1 cellular context compared by ENCODE assay signal in genomic region chr17:1110844-1111598, GRCh38.
TF ChIP-seq lines count a peak whose summit lies in the region.

No MANE protein-coding gene starts in this region.

TF ChIP-seq in HEK293, 187 proteins besides CTCF, POLR2A, EP300 and RAD21 (continued from another document and continues in another):
- TF ChIP-seq, protein P1, sequence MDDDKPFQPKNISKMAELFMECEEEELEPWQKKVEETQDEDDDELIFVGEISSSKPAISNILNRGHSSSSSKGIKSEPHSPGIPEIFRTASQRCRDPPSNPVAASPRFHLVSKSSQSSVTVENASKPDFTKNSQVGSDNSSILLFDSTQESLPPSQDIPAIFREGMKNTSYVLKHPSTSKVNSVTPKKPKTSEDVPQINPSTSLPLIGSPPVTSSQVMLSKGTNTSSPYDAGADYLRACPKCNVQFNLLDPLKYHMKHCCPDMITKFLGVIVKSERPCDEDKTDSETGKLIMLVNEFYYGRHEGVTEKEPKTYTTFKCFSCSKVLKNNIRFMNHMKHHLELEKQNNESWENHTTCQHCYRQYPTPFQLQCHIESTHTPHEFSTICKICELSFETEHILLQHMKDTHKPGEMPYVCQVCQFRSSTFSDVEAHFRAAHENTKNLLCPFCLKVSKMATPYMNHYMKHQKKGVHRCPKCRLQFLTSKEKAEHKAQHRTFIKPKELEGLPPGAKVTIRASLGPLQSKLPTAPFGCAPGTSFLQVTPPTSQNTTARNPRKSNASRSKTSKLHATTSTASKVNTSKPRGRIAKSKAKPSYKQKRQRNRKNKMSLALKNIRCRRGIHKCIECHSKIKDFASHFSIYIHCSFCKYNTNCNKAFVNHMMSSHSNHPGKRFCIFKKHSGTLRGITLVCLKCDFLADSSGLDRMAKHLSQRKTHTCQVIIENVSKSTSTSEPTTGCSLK (tag by site-specific recombination; IDR thresholded peaks at IDR 0.05): no peak
- TF ChIP-seq ZNF223 (tag by site-specific recombination; IDR thresholded peaks at IDR 0.05): no peak
- peak; percentile 68; the same call in 1 of the 2 replicates for TF ChIP-seq ZBTB8A (tag by site-specific recombination; IDR thresholded peaks at IDR 0.05)
- no peak for TF ChIP-seq ZNF16 (tag by site-specific recombination; IDR thresholded peaks at IDR 0.05; ENCODE audit: low read depth)
- TF ChIP-seq KLF8 (tag by site-specific recombination; IDR thresholded peaks at IDR 0.05): peak; percentile 64
- TF ChIP-seq ZNF366 (tag by site-specific recombination; conservative IDR thresholded peaks at IDR 0.05): peak; percentile 76
- TF ChIP-seq ZFP41 (tag by site-specific recombination; IDR thresholded peaks at IDR 0.05; ENCODE audit: borderline replicate concordance): no peak
- peak; percentile 90 for TF ChIP-seq IKZF3 (tag by site-specific recombination; IDR thresholded peaks at IDR 0.05)
- peak; percentile 76; the same call in 1 of the 2 replicates for TF ChIP-seq ZNF394 (tag by site-specific recombination; IDR thresholded peaks at IDR 0.05; ENCODE audit: borderline replicate concordance)
- TF ChIP-seq, protein P2, sequence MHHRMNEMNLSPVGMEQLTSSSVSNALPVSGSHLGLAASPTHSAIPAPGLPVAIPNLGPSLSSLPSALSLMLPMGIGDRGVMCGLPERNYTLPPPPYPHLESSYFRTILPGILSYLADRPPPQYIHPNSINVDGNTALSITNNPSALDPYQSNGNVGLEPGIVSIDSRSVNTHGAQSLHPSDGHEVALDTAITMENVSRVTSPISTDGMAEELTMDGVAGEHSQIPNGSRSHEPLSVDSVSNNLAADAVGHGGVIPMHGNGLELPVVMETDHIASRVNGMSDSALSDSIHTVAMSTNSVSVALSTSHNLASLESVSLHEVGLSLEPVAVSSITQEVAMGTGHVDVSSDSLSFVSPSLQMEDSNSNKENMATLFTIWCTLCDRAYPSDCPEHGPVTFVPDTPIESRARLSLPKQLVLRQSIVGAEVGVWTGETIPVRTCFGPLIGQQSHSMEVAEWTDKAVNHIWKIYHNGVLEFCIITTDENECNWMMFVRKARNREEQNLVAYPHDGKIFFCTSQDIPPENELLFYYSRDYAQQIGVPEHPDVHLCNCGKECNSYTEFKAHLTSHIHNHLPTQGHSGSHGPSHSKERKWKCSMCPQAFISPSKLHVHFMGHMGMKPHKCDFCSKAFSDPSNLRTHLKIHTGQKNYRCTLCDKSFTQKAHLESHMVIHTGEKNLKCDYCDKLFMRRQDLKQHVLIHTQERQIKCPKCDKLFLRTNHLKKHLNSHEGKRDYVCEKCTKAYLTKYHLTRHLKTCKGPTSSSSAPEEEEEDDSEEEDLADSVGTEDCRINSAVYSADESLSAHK (tag by site-specific recombination; IDR thresholded peaks at IDR 0.05): no peak
- peak; percentile 85 for TF ChIP-seq KLF17 (tag by site-specific recombination; IDR thresholded peaks at IDR 0.05)
- TF ChIP-seq ZNF629 (tag by site-specific recombination; IDR thresholded peaks at IDR 0.05): peak; percentile 83
- peak; percentile 89 for TF ChIP-seq ZIC2 (tag by site-specific recombination; IDR thresholded peaks at IDR 0.05)
- no peak for TF ChIP-seq ZNF510 (tag by site-specific recombination; IDR thresholded peaks at IDR 0.05; ENCODE audit: insufficient replicate concordance)
- TF ChIP-seq ZNF148 (tag by site-specific recombination; IDR thresholded peaks at IDR 0.05; ENCODE audit: borderline replicate concordance): no peak
- TF ChIP-seq ZNF843 (tag by site-specific recombination; IDR thresholded peaks at IDR 0.05): no peak
- TF ChIP-seq, protein P3, sequence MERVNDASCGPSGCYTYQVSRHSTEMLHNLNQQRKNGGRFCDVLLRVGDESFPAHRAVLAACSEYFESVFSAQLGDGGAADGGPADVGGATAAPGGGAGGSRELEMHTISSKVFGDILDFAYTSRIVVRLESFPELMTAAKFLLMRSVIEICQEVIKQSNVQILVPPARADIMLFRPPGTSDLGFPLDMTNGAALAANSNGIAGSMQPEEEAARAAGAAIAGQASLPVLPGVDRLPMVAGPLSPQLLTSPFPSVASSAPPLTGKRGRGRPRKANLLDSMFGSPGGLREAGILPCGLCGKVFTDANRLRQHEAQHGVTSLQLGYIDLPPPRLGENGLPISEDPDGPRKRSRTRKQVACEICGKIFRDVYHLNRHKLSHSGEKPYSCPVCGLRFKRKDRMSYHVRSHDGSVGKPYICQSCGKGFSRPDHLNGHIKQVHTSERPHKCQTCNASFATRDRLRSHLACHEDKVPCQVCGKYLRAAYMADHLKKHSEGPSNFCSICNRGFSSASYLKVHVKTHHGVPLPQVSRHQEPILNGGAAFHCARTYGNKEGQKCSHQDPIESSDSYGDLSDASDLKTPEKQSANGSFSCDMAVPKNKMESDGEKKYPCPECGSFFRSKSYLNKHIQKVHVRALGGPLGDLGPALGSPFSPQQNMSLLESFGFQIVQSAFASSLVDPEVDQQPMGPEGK (tag by site-specific recombination; IDR thresholded peaks at IDR 0.05): peak; percentile 99
- peak; percentile 50; the same call in 1 of the 2 replicates for TF ChIP-seq ZNF501 (tag by site-specific recombination; IDR thresholded peaks at IDR 0.05)
- TF ChIP-seq EGR2 (tag by site-specific recombination; IDR thresholded peaks at IDR 0.05; ENCODE audit: low read depth): 0 out of 2 replicates have a peak, but pooled peaks have one; percentile 27
- TF ChIP-seq ZBTB17 (tag by site-specific recombination; IDR thresholded peaks at IDR 0.05): peak; percentile 86
- peak; percentile 44; the same call in 1 of the 2 replicates for TF ChIP-seq SP3 (tag by site-specific recombination; IDR thresholded peaks at IDR 0.05)
- TF ChIP-seq ZBTB6 (tag by site-specific recombination; IDR thresholded peaks at IDR 0.05): peak; percentile 78; the same call in 1 of the 2 replicates
- no peak for TF ChIP-seq ZNF596 (tag by site-specific recombination; IDR thresholded peaks at IDR 0.05)
- TF ChIP-seq HIC1 (tag by site-specific recombination; IDR thresholded peaks at IDR 0.05): peak; percentile 77
- TF ChIP-seq, protein P4, sequence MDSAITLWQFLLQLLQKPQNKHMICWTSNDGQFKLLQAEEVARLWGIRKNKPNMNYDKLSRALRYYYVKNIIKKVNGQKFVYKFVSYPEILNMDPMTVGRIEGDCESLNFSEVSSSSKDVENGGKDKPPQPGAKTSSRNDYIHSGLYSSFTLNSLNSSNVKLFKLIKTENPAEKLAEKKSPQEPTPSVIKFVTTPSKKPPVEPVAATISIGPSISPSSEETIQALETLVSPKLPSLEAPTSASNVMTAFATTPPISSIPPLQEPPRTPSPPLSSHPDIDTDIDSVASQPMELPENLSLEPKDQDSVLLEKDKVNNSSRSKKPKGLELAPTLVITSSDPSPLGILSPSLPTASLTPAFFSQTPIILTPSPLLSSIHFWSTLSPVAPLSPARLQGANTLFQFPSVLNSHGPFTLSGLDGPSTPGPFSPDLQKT (IDR thresholded peaks at IDR 0.05; ENCODE audit: borderline replicate concordance, low read depth, low read length): no peak
- TF ChIP-seq ZNF530 (tag by site-specific recombination; IDR thresholded peaks at IDR 0.05; ENCODE audit: low read depth): no peak
- no peak; the same call in none of the 2 replicates for TF ChIP-seq ZFP37 (tag by site-specific recombination; IDR thresholded peaks at IDR 0.05)
- TF ChIP-seq, protein P5, sequence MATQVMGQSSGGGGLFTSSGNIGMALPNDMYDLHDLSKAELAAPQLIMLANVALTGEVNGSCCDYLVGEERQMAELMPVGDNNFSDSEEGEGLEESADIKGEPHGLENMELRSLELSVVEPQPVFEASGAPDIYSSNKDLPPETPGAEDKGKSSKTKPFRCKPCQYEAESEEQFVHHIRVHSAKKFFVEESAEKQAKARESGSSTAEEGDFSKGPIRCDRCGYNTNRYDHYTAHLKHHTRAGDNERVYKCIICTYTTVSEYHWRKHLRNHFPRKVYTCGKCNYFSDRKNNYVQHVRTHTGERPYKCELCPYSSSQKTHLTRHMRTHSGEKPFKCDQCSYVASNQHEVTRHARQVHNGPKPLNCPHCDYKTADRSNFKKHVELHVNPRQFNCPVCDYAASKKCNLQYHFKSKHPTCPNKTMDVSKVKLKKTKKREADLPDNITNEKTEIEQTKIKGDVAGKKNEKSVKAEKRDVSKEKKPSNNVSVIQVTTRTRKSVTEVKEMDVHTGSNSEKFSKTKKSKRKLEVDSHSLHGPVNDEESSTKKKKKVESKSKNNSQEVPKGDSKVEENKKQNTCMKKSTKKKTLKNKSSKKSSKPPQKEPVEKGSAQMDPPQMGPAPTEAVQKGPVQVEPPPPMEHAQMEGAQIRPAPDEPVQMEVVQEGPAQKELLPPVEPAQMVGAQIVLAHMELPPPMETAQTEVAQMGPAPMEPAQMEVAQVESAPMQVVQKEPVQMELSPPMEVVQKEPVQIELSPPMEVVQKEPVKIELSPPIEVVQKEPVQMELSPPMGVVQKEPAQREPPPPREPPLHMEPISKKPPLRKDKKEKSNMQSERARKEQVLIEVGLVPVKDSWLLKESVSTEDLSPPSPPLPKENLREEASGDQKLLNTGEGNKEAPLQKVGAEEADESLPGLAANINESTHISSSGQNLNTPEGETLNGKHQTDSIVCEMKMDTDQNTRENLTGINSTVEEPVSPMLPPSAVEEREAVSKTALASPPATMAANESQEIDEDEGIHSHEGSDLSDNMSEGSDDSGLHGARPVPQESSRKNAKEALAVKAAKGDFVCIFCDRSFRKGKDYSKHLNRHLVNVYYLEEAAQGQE (tag by site-specific recombination; IDR thresholded peaks at IDR 0.05): 0 out of 2 replicates have a peak, but pooled peaks have one; percentile 33
- TF ChIP-seq ZNF600 (tag by site-specific recombination; IDR thresholded peaks at IDR 0.05): peak; percentile 99
- no peak for TF ChIP-seq ZNF248 (tag by site-specific recombination; IDR thresholded peaks at IDR 0.05)
- TF ChIP-seq ZSCAN18 (tag by site-specific recombination; IDR thresholded peaks at IDR 0.05): no peak
- TF ChIP-seq KLF1 (tag by site-specific recombination; IDR thresholded peaks at IDR 0.05): no peak
- peak; percentile 17; the same call in 1 of the 2 replicates for TF ChIP-seq ZSCAN23 (tag by site-specific recombination; IDR thresholded peaks at IDR 0.05)
- TF ChIP-seq, protein P6, sequence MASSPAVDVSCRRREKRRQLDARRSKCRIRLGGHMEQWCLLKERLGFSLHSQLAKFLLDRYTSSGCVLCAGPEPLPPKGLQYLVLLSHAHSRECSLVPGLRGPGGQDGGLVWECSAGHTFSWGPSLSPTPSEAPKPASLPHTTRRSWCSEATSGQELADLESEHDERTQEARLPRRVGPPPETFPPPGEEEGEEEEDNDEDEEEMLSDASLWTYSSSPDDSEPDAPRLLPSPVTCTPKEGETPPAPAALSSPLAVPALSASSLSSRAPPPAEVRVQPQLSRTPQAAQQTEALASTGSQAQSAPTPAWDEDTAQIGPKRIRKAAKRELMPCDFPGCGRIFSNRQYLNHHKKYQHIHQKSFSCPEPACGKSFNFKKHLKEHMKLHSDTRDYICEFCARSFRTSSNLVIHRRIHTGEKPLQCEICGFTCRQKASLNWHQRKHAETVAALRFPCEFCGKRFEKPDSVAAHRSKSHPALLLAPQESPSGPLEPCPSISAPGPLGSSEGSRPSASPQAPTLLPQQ (tag by site-specific recombination; IDR thresholded peaks at IDR 0.05): peak; percentile 29; the same call in 1 of the 2 replicates
